25 cellular contexts compared by ENCODE assay signal in genomic region chr15:34282384-34282783, GRCh38. TPM values are rescaled to one million over a fixed set of nuclear protein-coding genes. Genes with fewer than 3 reads are reported as not detected.
DNase-seq lines count a peak whose midpoint lies in the region; ATAC-seq, FAIRE-seq and TF ChIP-seq lines count a peak whose summit lies in the region.
"Had no signal": no experiment of that assay in that cellular context is flagged by ENCODE, and none has a peak within 500 bp of the region (broad histone marks: within the 10 kb centered on the region; RNA-seq: fewer than 3 reads in every experiment).

No MANE protein-coding gene starts in this region.

- no peak for TF ChIP-seq CTCF in PC-3 (conservative IDR thresholded peaks at IDR 0.05; ENCODE audit: low read depth, low read length)
- TF ChIP-seq CTCF in K562 (IDR thresholded peaks at IDR 0.05 in 2 of 3, conservative IDR thresholded peaks at IDR 0.05 in 1 of 3; ENCODE audit: insufficient read depth in 2 of 3, low read depth in 1 of 3, low read length in 3 of 3) = no peak

- TF ChIP-seq RAD21 in K562 (CRISPR knock-in tag; conservative IDR thresholded peaks at IDR 0.05 in 1 of 2, IDR thresholded peaks at IDR 0.05 in 1 of 2) = no peak

- no peaks in the 10 kb centered on the region for H3K9me2 ChIP-seq in PC-3 (replicated peaks; ENCODE audit: low read length)

- H3K4me2 ChIP-seq in PC-3 (ENCODE audit: low read length) = no peak overlapping the region
- H3K4me2 ChIP-seq in K562 (ENCODE audit: insufficient read depth, low read length) = no peak overlapping the region
- H3K4me2 ChIP-seq: BLaER1 had no signal

- H2AFZ ChIP-seq in PC-3 (ENCODE audit: low read length) = no peak overlapping the region
- no peak overlapping the region for H2AFZ ChIP-seq in K562 (ENCODE audit: low read depth, low read length)

- H3K27ac ChIP-seq in PC-3 (ENCODE audit: low read length) (0 out of 2 replicates have a peak overlapping the region, but pooled peaks have one; percentile 2), K562 (ENCODE audit: extremely low read depth, low read depth, low read length) (no peak overlapping the region)
- H3K27ac ChIP-seq: BLaER1 had no signal

- no peak for TF ChIP-seq EP300 in K562 (IDR thresholded peaks at IDR 0.05; ENCODE audit: low read length)

- H3K27me3 ChIP-seq in PC-3 (ENCODE audit: low read length) (no peaks in the 10 kb centered on the region), K562 (ENCODE audit: control insufficient read depth in 2 of 2, insufficient read depth in 2 of 2, low read length in 2 of 2) (no peaks in the 10 kb centered on the region)
- H3K27me3 ChIP-seq: BE2C, BLaER1 had no signal

- peak; percentile 50 for FAIRE-seq in GM12891 (lab: Jason Lieb, UNC)
- FAIRE-seq in K562 (lab: Jason Lieb, UNC) = no peak
- FAIRE-seq: A204.1, GM12892, GM18507 had no signal

- H3K79me2 ChIP-seq in PC-3 (ENCODE audit: low read length) (peaks cover 10% of the 10 kb centered on the region), K562 (ENCODE audit: control insufficient read depth, insufficient read depth, low read length) (no peaks in the 10 kb centered on the region)

- whole genome bisulfite sequencing in K562 (ENCODE audit: insufficient coverage, low coverage, missing lambda C conversion rate) = 35% methylated on average over 1 of the region's 1 CpG

- H3K4me1 ChIP-seq in PC-3 (ENCODE audit: insufficient read depth, low read length) = peaks cover 19% of the 10 kb centered on the region
- H3K4me1 ChIP-seq in K562 (replicated peaks in 1 of 2; ENCODE audit: control insufficient read depth in 2 of 2, insufficient read depth in 2 of 2, low read length in 2 of 2) = peaks cover 0 to 9% of the 10 kb centered on the region in 2 experiments; a peak in 3 of 5 replicates
- H3K4me1 ChIP-seq: BE2C, BLaER1 had no signal

- no peak for ATAC-seq in PC-3
- no peak for ATAC-seq in K562

- H3K9me3 ChIP-seq in PC-3 (ENCODE audit: low read length) (no peaks in the 10 kb centered on the region), K562 (replicated peaks; ENCODE audit: control insufficient read depth, insufficient read depth, low read depth, low read length) (no peaks in the 10 kb centered on the region)
- H3K9me3 ChIP-seq: BE2C, BLaER1 had no signal

- H4K20me1 ChIP-seq in PC-3 (ENCODE audit: low read length) (no peaks in the 10 kb centered on the region), K562 (replicated peaks; ENCODE audit: control insufficient read depth, insufficient read depth, low read length) (no peaks in the 10 kb centered on the region)

- POLR2A ChIA-PET in PC-3 (lab: Charles Lee; ENCODE audit: unreplicated experiment) (no interaction called here), K562 (lab: Yijun Ruan, JAX) (no interaction called here)

- intact Hi-C loops in PC-3 (cut with micrococcal nuclease) = no loop called here
- intact Hi-C loops in K562 (cut with micrococcal nuclease) = no loop called here

- TF ChIP-seq POLR2A in GM12891 (IDR thresholded peaks at IDR 0.05; ENCODE audit: low read depth, low read length) = no peak
- TF ChIP-seq POLR2A in K562 (conservative IDR thresholded peaks at IDR 0.05) = no peak

- in situ Hi-C loops in K562 (cut with MboI) = no loop called here

- no TSS peak for BruUV-seq in PC-3 (replicated peaks; lab: Mats Ljungman, UMichigan)
- no TSS peak for BruUV-seq in K562 (replicated peaks; lab: Mats Ljungman, UMichigan)

- H3K36me3 ChIP-seq in PC-3 (ENCODE audit: low read depth, low read length) = no peaks in the 10 kb centered on the region
- no peaks in the 10 kb centered on the region for H3K36me3 ChIP-seq in K562 (ENCODE audit: control insufficient read depth, insufficient read depth, low read length)
- H3K36me3 ChIP-seq: BE2C, BLaER1 had no signal

- H3F3A ChIP-seq in PC-3 (ENCODE audit: low read length, unreplicated experiment) = no peaks in the 10 kb centered on the region

- H3K9me1 ChIP-seq in K562 (ENCODE audit: control insufficient read depth, insufficient read depth, low read length) = no peaks in the 10 kb centered on the region

- H3K4me3 ChIP-seq in PC-3 (ENCODE audit: low read length) (no peak overlapping the region), K562 (no peak overlapping the region)
- H3K4me3 ChIP-seq: BLaER1 had no signal

- H3K9ac ChIP-seq in PC-3 (ENCODE audit: low read length) (no peak overlapping the region), K562 (ENCODE audit: insufficient read depth in 1 of 2, low read depth in 2 of 2, low read length in 2 of 2) (no peak overlapping the region)
- H3K9ac ChIP-seq: BLaER1 had no signal

- CTCF ChIA-PET in PC-3 (lab: Charles Lee) = no interaction called here
- CTCF ChIA-PET in K562 (lab: Yijun Ruan, JAX; ENCODE audit: low intra/inter-chr PET ratio) = no interaction called here

- DNase-seq in GM12891 (ENCODE audit: insufficient read length, low spot score) (no peak), PC-3 (no peak), K562 (ENCODE audit: extremely low read depth in 1 of 4, low spot score in 3 of 4) (no peak), SIG-M5 (lab: John Stamatoyannopoulos, UW) (no peak), dedifferentiated amniotic fluid mesenchymal stem cell (ENCODE audit: extremely low spot score) (no peak), cerebellum (ENCODE audit: low spot score) (no peak)
- DNase-seq: 8988T; ACHN; BE2C; C1 segment of cervical spinal cord; CD4-positive, alpha-beta memory T cell; CD4-positive, CD25-positive, alpha-beta regulatory T cell; CD8-positive, alpha-beta memory T cell; COR-L47; DMS 273 treated with DMSO at 0.1 percent for 48 hours; DMS153; DMS53; DMS79; DND-41; EL; GF-D8 had no signal

TF ChIP-seq in GM12891, 5 proteins besides CTCF, POLR2A, EP300 and RAD21:
- TF ChIP-seq PAX5 (IDR thresholded peaks at IDR 0.05; ENCODE audit: insufficient read depth, low read length, severe bottlenecking) = no peak
- no peak for TF ChIP-seq POU2F2 (IDR thresholded peaks at IDR 0.05; ENCODE audit: low read depth, low read length)
- no peak for TF ChIP-seq SPI1 (IDR thresholded peaks at IDR 0.05; ENCODE audit: low read depth, low read length)
- TF ChIP-seq POLR2AphosphoS5 (IDR thresholded peaks at IDR 0.05; ENCODE audit: low read depth, low read length) = no peak
- TF ChIP-seq TAF1 (IDR thresholded peaks at IDR 0.05; ENCODE audit: low read depth, low read length) = no peak

TF ChIP-seq in K562, 482 proteins besides CTCF, POLR2A, EP300 and RAD21 (continues in another document):
- TF ChIP-seq JUNB (CRISPR knock-in tag; conservative IDR thresholded peaks at IDR 0.05) = no peak
- TF ChIP-seq MTF1 (CRISPR knock-in tag; IDR thresholded peaks at IDR 0.05; ENCODE audit: borderline replicate concordance) = no peak
- no peak for TF ChIP-seq CTBP1 (IDR thresholded peaks at IDR 0.05; ENCODE audit: borderline replicate concordance)
- no peak for TF ChIP-seq CBX2 (IDR thresholded peaks at IDR 0.05; ENCODE audit: insufficient read depth, low read length, poor library complexity, severe bottlenecking)
- peak; percentile 86 for TF ChIP-seq ZNF121 (CRISPR knock-in tag; conservative IDR thresholded peaks at IDR 0.05)
- TF ChIP-seq ZNF24 (IDR thresholded peaks at IDR 0.05) = 0 out of 2 replicates have a peak, but pooled peaks have one; percentile 32
- TF ChIP-seq RBM25 (IDR thresholded peaks at IDR 0.05; ENCODE audit: low read depth, low read length, severe bottlenecking) = peak; percentile 54

RNA-seq across cellular contexts. Expression of gene SLC12A6, which starts 55.2 kb away (rescaled TPM):
- polyA plus RNA-seq in GM12891 (2012; ENCODE audit: low read depth, missing spikeins) = 17.6 TPM
- 22.9 TPM in 2 replicates for total RNA-seq in PC-3 (2014; rRNA removed)
- total RNA-seq in K562 (2011; cell fraction: chromatin; rRNA removed; ENCODE audit: low replicate concordance) = 42.7 and 61.2 TPM in 2 replicates
- total RNA-seq in K562 (2011; cell fraction: nucleolus; rRNA removed) = 24.5 and 27.0 TPM in 2 replicates
- total RNA-seq in K562 (2011; cell fraction: nucleoplasm; rRNA removed) = 31.5 and 37.7 TPM in 2 replicates
- 4.9 and 5.4 TPM in 2 replicates for total RNA-seq in K562 (2014; rRNA removed)
- 8.0 and 9.9 TPM in 2 replicates for total RNA-seq in K562 (2014; rRNA removed; fragmentation: Illumina TruSeq; extraction: Trizol)
- 6.7 and 7.6 TPM in 2 replicates for total RNA-seq in K562 (2015; rRNA removed; fragmentation: Illumina TruSeq; extraction: Trizol)
- total RNA-seq in K562 (2021) = 9.0 and 9.4 TPM in 2 replicates
- 16.3 and 16.4 TPM in 2 replicates for polyA plus RNA-seq in K562 (2011; rRNA removed)
- polyA plus RNA-seq in K562 (2011; cell fraction: cytosol; rRNA removed) = 7.9 and 12.1 TPM in 2 replicates
- polyA plus RNA-seq in K562 (2011; cell fraction: nucleus; rRNA removed) = 22.6 and 25.1 TPM in 2 replicates
- 5.7 and 9.7 TPM in 2 replicates for polyA plus RNA-seq in K562 (2012)
- 9.5 and 10.2 TPM in 2 replicates for polyA plus RNA-seq in K562 (2014; fragmentation: Illumina TruSeq; extraction: Trizol)
- polyA plus RNA-seq in K562 (2014; fragmentation: Nextera tagmentation; extraction: Ambion mirVana) = 1 to 10 TPM; 1.4 to 2.2 TPM
- 5.7 and 7.5 TPM in 2 replicates for polyA plus RNA-seq in K562 (2014; rRNA removed)
- 44.8 and 49.5 TPM in 2 replicates for polyA minus RNA-seq in K562 (2011; rRNA and poly(A)+ RNA removed)
- polyA minus RNA-seq in K562 (2011; cell fraction: cytosol; rRNA and poly(A)+ RNA removed) = 13.1 and 19.1 TPM in 2 replicates
- 20.5 and 35.5 TPM in 2 replicates for polyA minus RNA-seq in K562 (2011; cell fraction: nucleus; rRNA and poly(A)+ RNA removed)
- 46.1 TPM for total RNA-seq in cerebellum

RNA-seq across cellular contexts. Expression of gene EMC4, which starts 57.6 kb away (rescaled TPM):
- polyA plus RNA-seq in GM12891 (2012; ENCODE audit: low read depth, missing spikeins) = 67.5 TPM
- 486 and 540 TPM in 2 replicates for total RNA-seq in PC-3 (2014; rRNA removed)
- total RNA-seq in K562 (2011; cell fraction: chromatin; rRNA removed; ENCODE audit: low replicate concordance) = 77.1 and 79.2 TPM in 2 replicates
- 66.3 and 76.7 TPM in 2 replicates for total RNA-seq in K562 (2011; cell fraction: nucleolus; rRNA removed)
- 87.5 and 102 TPM in 2 replicates for total RNA-seq in K562 (2011; cell fraction: nucleoplasm; rRNA removed)
- 143 and 189 TPM in 2 replicates for total RNA-seq in K562 (2014; rRNA removed)
- total RNA-seq in K562 (2014; rRNA removed; fragmentation: Illumina TruSeq; extraction: Trizol) = 104 and 107 TPM in 2 replicates
- 99.8 and 111 TPM in 2 replicates for total RNA-seq in K562 (2015; rRNA removed; fragmentation: Illumina TruSeq; extraction: Trizol)
- total RNA-seq in K562 (2021) = 98.2 and 102 TPM in 2 replicates
- polyA plus RNA-seq in K562 (2011; rRNA removed) = 83.3 and 88.4 TPM in 2 replicates
- polyA plus RNA-seq in K562 (2011; cell fraction: cytosol; rRNA removed) = 84.2 and 89.3 TPM in 2 replicates
- 47.4 and 54.4 TPM in 2 replicates for polyA plus RNA-seq in K562 (2011; cell fraction: nucleus; rRNA removed)
- 107 TPM in 2 replicates for polyA plus RNA-seq in K562 (2012)
- 130 and 139 TPM in 2 replicates for polyA plus RNA-seq in K562 (2014; fragmentation: Illumina TruSeq; extraction: Trizol)
- 10 to 100 TPM; 46.0 to 59.3 TPM for polyA plus RNA-seq in K562 (2014; fragmentation: Nextera tagmentation; extraction: Ambion mirVana)
- polyA plus RNA-seq in K562 (2014; rRNA removed) = 137 and 181 TPM in 2 replicates
- polyA minus RNA-seq in K562 (2011; rRNA and poly(A)+ RNA removed) = 33.1 and 38.7 TPM in 2 replicates
- polyA minus RNA-seq in K562 (2011; cell fraction: cytosol; rRNA and poly(A)+ RNA removed) = 30.3 and 40.8 TPM in 2 replicates
- polyA minus RNA-seq in K562 (2011; cell fraction: nucleus; rRNA and poly(A)+ RNA removed) = 16.7 and 23.2 TPM in 2 replicates
- total RNA-seq in cerebellum = 75.0 TPM
